In genomic region chr9:18810581-18810980, GRCh38 we compare ENCODE assay signal across 39 cellular contexts.
"Had no signal": no experiment of that assay in that cellular context is flagged by ENCODE, and none has a peak within 500 bp of the region (broad histone marks: within the 10 kb centered on the region; RNA-seq: fewer than 3 reads in every experiment).

No MANE protein-coding gene starts in this region.

- ATAC-seq: activated naive CD4-positive, alpha-beta T cell treated with anti-CD3 and anti-CD28 coated beads, Interleukin-2, amount 50 U/mL, for 72 hours; activated naive CD8-positive, alpha-beta T cell treated with anti-CD3 and anti-CD28 coated beads, Interleukin-2, amount 50 U/mL, for 24 hours; activated T-cell treated with anti-CD3 and anti-CD28 coated beads, Interleukin-2, amount 50 U/mL, for 4 hours; activated T-cell treated with anti-CD3 and anti-CD28 coated beads, Interleukin-2, amount 50 U/mL, for 72 hours; activated T-helper 17 cell treated with anti-CD3 and anti-CD28 coated beads, Interleukin-2, amount 50 U/mL, for 72 hours; body of pancreas had no signal

- H3K4me1 ChIP-seq: adrenal gland, ascending aorta, body of pancreas, breast epithelium had no signal

- H3K27me3 Mint-ChIP-seq: brain had no signal

- H3K27ac ChIP-seq: adrenal gland, ascending aorta, body of pancreas, brain microvascular endothelial cell, breast epithelium, cardiac muscle cell had no signal

- H3K9me3 Mint-ChIP-seq: activated naive CD4-positive, alpha-beta T cell treated with anti-CD3 and anti-CD28 coated beads, Interleukin-2, amount 10 ng/mL, durations not matched to agents 7 days and 5 days; activated naive CD4-positive, alpha-beta T cell treated with anti-CD3 and anti-CD28 coated beads, Interleukin-2, amount 50 U/mL, for 24 hours; activated naive CD4-positive, alpha-beta T cell treated with anti-CD3 and anti-CD28 coated beads, Interleukin-2, amount 50 U/mL, for 72 hours; activated naive CD8-positive, alpha-beta T cell treated with anti-CD3 and anti-CD28 coated beads for 36 hours; activated naive CD8-positive, alpha-beta T cell treated with anti-CD3 and anti-CD28 coated beads, Interleukin-2, amount 10 ng/mL, durations not matched to agents 7 days and 5 days; activated naive CD8-positive, alpha-beta T cell treated with anti-CD3 and anti-CD28 coated beads, Interleukin-2, amount 50 U/mL, for 24 hours; activated T-cell treated with anti-CD3 and anti-CD28 coated beads, Interleukin-2, amount 50 U/mL, for 24 hours; activated T-cell treated with anti-CD3 and anti-CD28 coated beads, Interleukin-2, amount 50 U/mL, for 4 hours; activated T-cell treated with anti-CD3 and anti-CD28 coated beads, Interleukin-2, amount 50 U/mL, for 72 hours; activated T-helper 1 cell treated with anti-CD3 and anti-CD28 coated beads, Interleukin-12 subunit alpha, Interleukin-12 subunit beta, Interleukin-2, Interleukin-4 antibody, amounts not matched to agents 30 ng/mL and 10 ng/mL and 1 ng/mL, durations not matched to agents 14 hours and 24 hours and 36 hours; activated T-helper 17 cell treated with anti-CD3 and anti-CD28 coated beads, Interleukin-2, amount 50 U/mL, for 72 hours; activated T-helper 2 cell treated with anti-CD3 and anti-CD28 coated beads, Interferon-gamma antibody, Interleukin-2, Interleukin-4, amounts not matched to agents 10 μg/mL and 5 μg/mL and 100 μg/mL, durations not matched to agents 14 hours and 24 hours and 36 hours; central memory CD8-positive, alpha-beta T cell had no signal

- H3K36me3 ChIP-seq: adrenal gland, ascending aorta, brain microvascular endothelial cell, breast epithelium, cardiac muscle cell had no signal

- H3K4me3 Mint-ChIP-seq: activated naive CD4-positive, alpha-beta T cell treated with anti-CD3 and anti-CD28 coated beads for 36 hours; activated naive CD4-positive, alpha-beta T cell treated with anti-CD3 and anti-CD28 coated beads, Interleukin-2, amount 10 ng/mL, durations not matched to agents 7 days and 5 days; activated naive CD4-positive, alpha-beta T cell treated with anti-CD3 and anti-CD28 coated beads, Interleukin-2, amount 50 U/mL, for 24 hours; activated naive CD8-positive, alpha-beta T cell; activated naive CD8-positive, alpha-beta T cell treated with anti-CD3 and anti-CD28 coated beads for 36 hours; activated naive CD8-positive, alpha-beta T cell treated with anti-CD3 and anti-CD28 coated beads, Interleukin-2, amount 10 ng/mL, durations not matched to agents 7 days and 5 days; activated naive CD8-positive, alpha-beta T cell treated with anti-CD3 and anti-CD28 coated beads, Interleukin-2, amount 50 U/mL, for 24 hours; activated T-cell treated with anti-CD3 and anti-CD28 coated beads, Interleukin-2, amount 50 U/mL, for 24 hours; activated T-cell treated with anti-CD3 and anti-CD28 coated beads, Interleukin-2, amount 50 U/mL, for 4 hours; activated T-cell treated with anti-CD3 and anti-CD28 coated beads, Interleukin-2, amount 50 U/mL, for 72 hours; activated T-helper 1 cell treated with anti-CD3 and anti-CD28 coated beads, Interleukin-12 subunit alpha, Interleukin-12 subunit beta, Interleukin-2, Interleukin-4 antibody, amounts not matched to agents 30 ng/mL and 10 ng/mL and 1 ng/mL, durations not matched to agents 14 hours and 24 hours and 36 hours; activated T-helper 17 cell treated with anti-CD3 and anti-CD28 coated beads, Interleukin-2, amount 50 U/mL, for 72 hours; brain; central memory CD8-positive, alpha-beta T cell had no signal

- H3K9me3 ChIP-seq: adrenal gland, ascending aorta, body of pancreas had no signal

- H3K36me3 Mint-ChIP-seq: activated naive CD4-positive, alpha-beta T cell treated with anti-CD3 and anti-CD28 coated beads, Interleukin-2, amount 10 ng/mL, durations not matched to agents 7 days and 5 days; activated naive CD4-positive, alpha-beta T cell treated with anti-CD3 and anti-CD28 coated beads, Interleukin-2, amount 50 U/mL, for 24 hours; activated naive CD4-positive, alpha-beta T cell treated with anti-CD3 and anti-CD28 coated beads, Interleukin-2, amount 50 U/mL, for 72 hours; activated naive CD8-positive, alpha-beta T cell treated with anti-CD3 and anti-CD28 coated beads for 36 hours; activated naive CD8-positive, alpha-beta T cell treated with anti-CD3 and anti-CD28 coated beads, Interleukin-2, amount 10 ng/mL, durations not matched to agents 7 days and 5 days; brain had no signal

- H3K4me1 Mint-ChIP-seq: activated naive CD4-positive, alpha-beta T cell treated with anti-CD3 and anti-CD28 coated beads, Interleukin-2, amount 10 ng/mL, durations not matched to agents 7 days and 5 days; activated naive CD4-positive, alpha-beta T cell treated with anti-CD3 and anti-CD28 coated beads, Interleukin-2, amount 50 U/mL, for 24 hours; activated naive CD8-positive, alpha-beta T cell treated with anti-CD3 and anti-CD28 coated beads for 36 hours; activated naive CD8-positive, alpha-beta T cell treated with anti-CD3 and anti-CD28 coated beads, Interleukin-2, amount 10 ng/mL, durations not matched to agents 7 days and 5 days; activated naive CD8-positive, alpha-beta T cell treated with anti-CD3 and anti-CD28 coated beads, Interleukin-2, amount 50 U/mL, for 24 hours; activated T-helper 17 cell treated with anti-CD3 and anti-CD28 coated beads, Interleukin-2, amount 50 U/mL, for 72 hours; brain; central memory CD8-positive, alpha-beta T cell had no signal

- H3K4me3 ChIP-seq: adrenal gland, ascending aorta, body of pancreas, breast epithelium, cardiac muscle cell had no signal

- DNase-seq: activated effector memory CD4-positive, alpha-beta T cell treated with anti-CD3 and anti-CD28 coated beads, Interleukin-2, amount 50 U/mL, for 16 hours; activated effector memory CD4-positive, alpha-beta T cell treated with Interleukin-2 at 50 U/mL for 16 hours; activated gamma-delta T cell; activated gamma-delta T cell treated with Interleukin-2 at 50 U/mL for 16 hours; activated naive CD4-positive, alpha-beta T cell; activated naive CD4-positive, alpha-beta T cell treated with anti-CD3 and anti-CD28 coated beads for 36 hours; activated naive CD4-positive, alpha-beta T cell treated with anti-CD3 and anti-CD28 coated beads, Interleukin-2, amount 10 ng/mL, durations not matched to agents 7 days and 5 days; activated naive CD4-positive, alpha-beta T cell treated with anti-CD3 and anti-CD28 coated beads, Interleukin-2, amount 50 U/mL, for 16 hours; activated naive CD4-positive, alpha-beta T cell treated with Interleukin-2 at 50 U/mL for 16 hours; activated naive CD8-positive, alpha-beta T cell treated with anti-CD3 and anti-CD28 coated beads for 36 hours; activated naive CD8-positive, alpha-beta T cell treated with anti-CD3 and anti-CD28 coated beads, Interleukin-2, amount 10 ng/mL, durations not matched to agents 7 days and 5 days; activated naive CD8-positive, alpha-beta T cell treated with anti-CD3 and anti-CD28 coated beads, Interleukin-2, amount 50 U/mL, for 24 hours; activated T-cell treated with anti-CD3 and anti-CD28 coated beads for 4 hours; activated T-cell treated with anti-CD3 and anti-CD28 coated beads, Interleukin-2, amount 50 U/mL, for 1 hour; activated T-cell treated with anti-CD3 and anti-CD28 coated beads, Interleukin-2, amount 50 U/mL, for 24 hours; activated T-cell treated with anti-CD3 and anti-CD28 coated beads, Interleukin-2, amount 50 U/mL, for 4 hours; activated T-cell treated with anti-CD3 and anti-CD28 coated beads, Interleukin-2, amount 50 U/mL, for 48 hours; activated T-cell treated with anti-CD3 and anti-CD28 coated beads, Interleukin-2, amount 50 U/mL, for 72 hours; adrenal gland; amniotic stem cell; amygdala; anterior cingulate cortex; aorta; body of pancreas; brain microvascular endothelial cell; caudate nucleus; central memory CD4-positive, alpha-beta T cell; cerebellar nuclear complex had no signal

- H3K27me3 ChIP-seq: adrenal gland, ascending aorta, body of pancreas, brain microvascular endothelial cell, breast epithelium, cardiac muscle cell had no signal

- H3K27ac Mint-ChIP-seq: activated naive CD4-positive, alpha-beta T cell treated with anti-CD3 and anti-CD28 coated beads for 36 hours; activated naive CD4-positive, alpha-beta T cell treated with anti-CD3 and anti-CD28 coated beads, Interleukin-2, amount 10 ng/mL, durations not matched to agents 7 days and 5 days; activated naive CD4-positive, alpha-beta T cell treated with anti-CD3 and anti-CD28 coated beads, Interleukin-2, amount 50 U/mL, for 24 hours; activated naive CD4-positive, alpha-beta T cell treated with anti-CD3 and anti-CD28 coated beads, Interleukin-2, amount 50 U/mL, for 72 hours; activated naive CD8-positive, alpha-beta T cell; activated naive CD8-positive, alpha-beta T cell treated with anti-CD3 and anti-CD28 coated beads for 36 hours; activated naive CD8-positive, alpha-beta T cell treated with anti-CD3 and anti-CD28 coated beads, Interleukin-2, amount 10 ng/mL, durations not matched to agents 7 days and 5 days; activated naive CD8-positive, alpha-beta T cell treated with anti-CD3 and anti-CD28 coated beads, Interleukin-2, amount 50 U/mL, for 24 hours; activated T-cell treated with anti-CD3 and anti-CD28 coated beads, Interleukin-2, amount 50 U/mL, for 24 hours; activated T-cell treated with anti-CD3 and anti-CD28 coated beads, Interleukin-2, amount 50 U/mL, for 72 hours; activated T-helper 1 cell treated with anti-CD3 and anti-CD28 coated beads, Interleukin-12 subunit alpha, Interleukin-12 subunit beta, Interleukin-2, Interleukin-4 antibody, amounts not matched to agents 30 ng/mL and 10 ng/mL and 1 ng/mL, durations not matched to agents 14 hours and 24 hours and 36 hours; activated T-helper 17 cell treated with anti-CD3 and anti-CD28 coated beads, Interleukin-2, amount 50 U/mL, for 72 hours; activated T-helper 2 cell treated with anti-CD3 and anti-CD28 coated beads, Interferon-gamma antibody, Interleukin-2, Interleukin-4, amounts not matched to agents 10 μg/mL and 5 μg/mL and 100 μg/mL, durations not matched to agents 14 hours and 24 hours and 36 hours; brain had no signal
